Comparison of ENCODE assay signal across 26 cellular contexts in the genomic region with DNA sequence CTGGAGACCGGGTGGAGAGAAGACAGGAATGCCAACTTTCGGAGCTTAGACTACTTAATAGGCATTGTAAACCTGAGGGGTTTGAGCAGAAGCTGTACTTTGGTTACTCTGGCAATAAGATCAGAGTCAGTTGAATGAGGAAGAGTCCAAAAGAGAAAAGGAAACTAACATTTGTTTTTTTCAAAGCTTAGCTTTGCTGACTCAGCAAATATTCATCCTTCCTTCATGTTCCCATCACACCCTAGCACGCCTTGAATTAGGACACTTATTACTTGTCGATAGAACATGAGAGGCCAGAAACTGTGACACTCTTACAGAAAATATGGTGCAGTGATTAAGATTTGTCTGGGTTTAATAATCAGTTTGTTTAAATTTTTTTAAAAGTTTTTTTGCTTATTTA.
"Had no signal": no experiment of that assay in that cellular context is flagged by ENCODE, and none has a peak within 500 bp of the region (broad histone marks: within the 10 kb centered on the region; RNA-seq: fewer than 3 reads in every experiment).

No MANE protein-coding gene starts in this region.

- H3K36me3 ChIP-seq: gastrocnemius medialis, lower lobe of right lung, ovary, spleen, suprapubic skin, transverse colon, upper lobe of right lung, uterus had no signal

- H3K27me3 ChIP-seq: dorsolateral prefrontal cortex, gastrocnemius medialis, ovary, spleen, suprapubic skin, transverse colon, upper lobe of right lung, uterus had no signal

- H3K36me3 Mint-ChIP-seq: naive thymus-derived CD8-positive, alpha-beta T cell had no signal

- H3K27ac Mint-ChIP-seq: nephron progenitor cell had no signal

- H3K4me3 Mint-ChIP-seq: naive thymus-derived CD8-positive, alpha-beta T cell; nephron progenitor cell; stimulated activated naive CD8-positive, alpha-beta T cell treated with anti-CD3 and anti-CD28 coated beads, Interleukin-15, amount 100 ng/mL, for 72 hours had no signal

- FAIRE-seq: keratinocyte had no signal

- H3K27ac ChIP-seq: dorsolateral prefrontal cortex, epithelial cell of prostate, gastrocnemius medialis, lower lobe of right lung, ovary, psoas muscle, skin epidermis, spleen, suprapubic skin, transverse colon, upper lobe of right lung, uterus had no signal

- H3K9me3 ChIP-seq: gastrocnemius medialis, lower lobe of right lung, ovary, psoas muscle, spleen, suprapubic skin, transverse colon, upper lobe of right lung, uterus had no signal

- H3K9me3 Mint-ChIP-seq: nephron progenitor cell had no signal

- ATAC-seq: esophagus mucosa; gastrocnemius medialis; left ventricle myocardium superior; lower lobe of right lung; naive thymus-derived CD8-positive, alpha-beta T cell; psoas muscle; right cardiac atrium; stimulated activated naive CD8-positive, alpha-beta T cell treated with anti-CD3 and anti-CD28 coated beads, Interleukin-15, amount 100 ng/mL, for 72 hours; upper lobe of right lung had no signal

- H3K4me1 ChIP-seq: psoas muscle, uterus had no signal

- H3K4me3 ChIP-seq: dorsolateral prefrontal cortex, gastrocnemius medialis, lower lobe of right lung, ovary, psoas muscle, skin epidermis, spleen, suprapubic skin, transverse colon, upper lobe of right lung, uterus had no signal

- DNase-seq: cortex of kidney; dorsolateral prefrontal cortex; effector CD4-positive, alpha-beta T cell; foreskin fibroblast; gastrocnemius medialis; head of caudate nucleus; left ventricle myocardium superior; lower lobe of right lung; naive thymus-derived CD8-positive, alpha-beta T cell; nephron progenitor cell; occipital lobe; ovary; posterior cingulate gyrus; psoas muscle; right cardiac atrium; spleen; stimulated activated naive CD4-positive, alpha-beta T cell; stimulated activated naive CD8-positive, alpha-beta T cell treated with anti-CD3 and anti-CD28 coated beads, Interleukin-15, amount 100 ng/mL, for 72 hours; transverse colon; upper lobe of right lung; uterus had no signal
